Comparison of ENCODE assay signal across 20 cellular contexts in the genomic region with DNA sequence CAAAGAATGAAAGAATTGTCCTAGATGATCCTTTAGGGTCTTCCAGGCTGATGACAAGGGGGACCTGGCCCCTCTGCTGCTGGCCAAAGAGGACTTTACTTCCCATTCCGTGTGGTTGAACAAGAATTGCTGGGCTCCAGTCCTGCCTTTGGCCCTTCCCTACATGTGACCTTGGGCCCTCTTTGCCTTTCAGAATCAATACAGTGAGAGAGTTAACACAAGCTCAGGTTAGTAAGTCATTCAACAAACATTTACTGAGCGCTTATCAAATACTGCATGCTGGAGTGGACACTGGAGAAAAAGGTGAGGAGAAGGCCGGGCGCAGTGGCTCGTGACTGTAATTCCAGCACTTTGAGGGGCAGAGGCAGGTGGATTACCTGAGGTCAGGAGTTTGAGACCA.
A peak's percentile ranks its signal among the peaks of the same experiment; 100 is the strongest.
DNase-seq lines count a peak whose midpoint lies in the region; ATAC-seq, FAIRE-seq and TF ChIP-seq lines count a peak whose summit lies in the region.
"Had no signal": no experiment of that assay in that cellular context is flagged by ENCODE, and none has a peak within 500 bp of the region (broad histone marks: within the 10 kb centered on the region; RNA-seq: fewer than 3 reads in every experiment).

No MANE protein-coding gene starts in this region.

- H3K9me3 Mint-ChIP-seq in activated naive CD4-positive, alpha-beta T cell treated with anti-CD3 and anti-CD28 coated beads, Interleukin-2, amount 10 ng/mL, durations not matched to agents 7 days and 5 days: peaks cover 2% of the 10 kb centered on the region
- no peaks in the 10 kb centered on the region for H3K9me3 Mint-ChIP-seq in activated T-cell treated with anti-CD3 and anti-CD28 coated beads, Interleukin-2, amount 50 U/mL, for 72 hours
- H3K9me3 Mint-ChIP-seq: CD8-positive, alpha-beta T cell had no signal

- TF ChIP-seq POLR2A in A549 (IDR thresholded peaks at IDR 0.05; ENCODE audit: low read length) (no peak), H1 (IDR thresholded peaks at IDR 0.05; ENCODE audit: control extremely low read depth in 1 of 2, low read depth in 2 of 2, low read length in 2 of 2) (no peak)

- H3K27ac Mint-ChIP-seq in T-helper 17 cell: peak overlapping the region; percentile 82
- H3K27ac Mint-ChIP-seq in activated naive CD4-positive, alpha-beta T cell treated with anti-CD3 and anti-CD28 coated beads, Interleukin-2, amount 10 ng/mL, durations not matched to agents 7 days and 5 days: no peak overlapping the region
- no peak overlapping the region for H3K27ac Mint-ChIP-seq in activated T-cell treated with anti-CD3 and anti-CD28 coated beads, Interleukin-2, amount 50 U/mL, for 72 hours
- H3K27ac Mint-ChIP-seq: CD8-positive, alpha-beta T cell had no signal

- H3K4me3 ChIP-seq in A549 (no peak overlapping the region), H1 (ENCODE audit: extremely low read depth in 1 of 4, insufficient read depth in 2 of 4, low read depth in 3 of 4, low read length in 4 of 4) (no peak overlapping the region), pancreas (no peak overlapping the region)

- H3K36me3 ChIP-seq in H1 (ENCODE audit: control insufficient read depth in 2 of 4, insufficient read depth in 4 of 4, low read length in 3 of 4) (no peaks in the 10 kb centered on the region), pancreas (peaks cover 0 to 7% (median 0%) of the 10 kb centered on the region in 3 donors)

- H3K23me2 ChIP-seq in H1 (ENCODE audit: low read depth, low read length): no peaks in the 10 kb centered on the region

- H3K27ac ChIP-seq in A549: peak overlapping the region; percentile 67 to 79; a peak in 4 of 6 replicates
- no peak overlapping the region for H3K27ac ChIP-seq in H1 (ENCODE audit: low read depth, low read length)
- H3K27ac ChIP-seq in pancreas: no peak overlapping the region
- H3K27ac ChIP-seq: HL-60 had no signal

- ATAC-seq in A549: no peak
- ATAC-seq in T-helper 17 cell: no peak
- ATAC-seq in pancreas: peak; percentile 38 to 56 (median 42)
- ATAC-seq in activated T-cell treated with anti-CD3 and anti-CD28 coated beads, Interleukin-2, amount 50 U/mL, for 72 hours (replicated peaks in 1 of 2): no peak
- no peak for ATAC-seq in GM21717 (IDR thresholded peaks at IDR 0.05; ENCODE audit: unreplicated experiment)
- ATAC-seq: CD8-positive, alpha-beta T cell had no signal

- TF ChIP-seq EP300 in A549 (IDR thresholded peaks at IDR 0.05) (no peak), H1 (IDR thresholded peaks at IDR 0.05; ENCODE audit: borderline replicate concordance in 1 of 2, low read depth in 2 of 2, low read length in 2 of 2) (no peak)

- intact Hi-C loops in pancreas (cut with DNase I): no loop called here

- 95% methylated on average over 5 of the region's 5 CpGs for WGBS in A549 (ENCODE audit: missing lambda C conversion rate)
- 94% methylated on average over 5 of the region's 5 CpGs; no CpG with 5 or more reads in 1 of the 2 experiments for WGBS in H1 (ENCODE audit: extremely low coverage in 1 of 2, insufficient coverage in 1 of 2, insufficient read length in 1 of 2, insufficient replicate concordance in 2 of 2, low coverage in 1 of 2, low lambda C conversion rate in 2 of 2, missing lambda C conversion rate in 1 of 2), 2 experiments
- 36 to 37% methylated on average over 5 of the region's 5 CpGs for WGBS in pancreas, 2 donors

- no peak overlapping the region for H3K56ac ChIP-seq in H1 (replicated peaks; ENCODE audit: insufficient read length, low read depth, low read length)

- no peak overlapping the region for H4K8ac ChIP-seq in H1 (ENCODE audit: extremely low read depth, insufficient read depth, low read length)

- no peak overlapping the region for H2AFZ ChIP-seq in H1 (ENCODE audit: low read length)

- CTCF ChIA-PET in A549 (lab: Yijun Ruan, JAX): interaction anchor here (1.5 to 1.6 kb wide), 3 partner anchors 333 to 365 kb away, joined by 3 to 5 read pairs (median 4); no protein-coding TSS in a partner anchor
- CTCF ChIA-PET in H1 (lab: Charles Lee; ENCODE audit: partially characterized antibody): interaction anchor here (0.7 to 1.2 kb wide), 3 partner anchors 11 to 333 kb away, joined by 3 to 4 read pairs (median 3); no protein-coding TSS in a partner anchor
- CTCF ChIA-PET in activated naive CD4-positive, alpha-beta T cell treated with anti-CD3 and anti-CD28 coated beads, Interleukin-2, amount 10 ng/mL, durations not matched to agents 7 days and 5 days (lab: Charles Lee): no interaction called here

- H3K27me3 Mint-ChIP-seq in T-helper 17 cell: no peaks in the 10 kb centered on the region
- peaks cover 20% of the 10 kb centered on the region for H3K27me3 Mint-ChIP-seq in activated naive CD4-positive, alpha-beta T cell treated with anti-CD3 and anti-CD28 coated beads, Interleukin-2, amount 10 ng/mL, durations not matched to agents 7 days and 5 days
- H3K27me3 Mint-ChIP-seq in activated T-cell treated with anti-CD3 and anti-CD28 coated beads, Interleukin-2, amount 50 U/mL, for 72 hours (ENCODE audit: low read depth): no peaks in the 10 kb centered on the region

- H3K79me2 ChIP-seq in H1 (ENCODE audit: control insufficient read depth in 1 of 2, insufficient read depth in 2 of 2, low read length in 2 of 2): no peaks in the 10 kb centered on the region

- H3K18ac ChIP-seq in H1 (ENCODE audit: extremely low read depth, low read length): no peak overlapping the region

- H3K9me3 ChIP-seq in A549 (peaks cover 33% of the 10 kb centered on the region), T-helper 17 cell (ENCODE audit: control insufficient read depth, low read length, poor library complexity, severe bottlenecking) (no peaks in the 10 kb centered on the region), H1 (ENCODE audit: insufficient read depth in 2 of 2, low read depth in 1 of 2, low read length in 1 of 2) (peaks cover 0 to under 1% of the 10 kb centered on the region in 2 experiments; a peak in 1 of 4 replicates), pancreas (no peaks in the 10 kb centered on the region)

- no peak overlapping the region for H2AK5ac ChIP-seq in H1 (ENCODE audit: low read depth, low read length)

- no peaks in the 10 kb centered on the region for H3K79me1 ChIP-seq in H1 (ENCODE audit: low read depth, low read length)

- H3K23ac ChIP-seq in H1 (ENCODE audit: insufficient read length): no peak overlapping the region

- H2BK5ac ChIP-seq in H1 (ENCODE audit: low read depth, low read length): no peak overlapping the region

- 0 out of 2 replicates have a peak overlapping the region, but pooled peaks have one; percentile 72 for H2BK20ac ChIP-seq in H1 (ENCODE audit: low read length)

- TF ChIP-seq CTCF in A549 (IDR thresholded peaks at IDR 0.05) (no peak), H1 (IDR thresholded peaks at IDR 0.05; ENCODE audit: control extremely low read depth in 1 of 3, insufficient read depth in 1 of 3, low read depth in 1 of 3, low read length in 3 of 3) (no peak), pancreas (IDR thresholded peaks at IDR 0.05) (no peak)

- no peaks in the 10 kb centered on the region for H4K20me1 ChIP-seq in H1 (replicated peaks in 1 of 2; ENCODE audit: control insufficient read depth in 1 of 2, insufficient read depth in 2 of 2, low read length in 2 of 2)

- no peak overlapping the region for H3K4ac ChIP-seq in H1 (replicated peaks; ENCODE audit: insufficient read length, low read depth, low read length)

- DNase-seq in A549 (ENCODE audit: low read depth in 1 of 2, low spot score in 1 of 2): no peak
- DNase-seq in T-helper 17 cell: no peak
- no peak for DNase-seq in H1 (ENCODE audit: low read depth in 1 of 2, low spot score in 2 of 2)
- DNase-seq in pancreas: peak in 2 of 6 donors; percentile 37 to 41
- no peak for DNase-seq in activated naive CD4-positive, alpha-beta T cell treated with anti-CD3 and anti-CD28 coated beads, Interleukin-2, amount 10 ng/mL, durations not matched to agents 7 days and 5 days
- no peak for DNase-seq in RPMI8226
- DNase-seq in activated T-cell treated with anti-CD3 and anti-CD28 coated beads, Interleukin-2, amount 50 U/mL, for 72 hours: no peak
- DNase-seq: CD8-positive, alpha-beta T cell; COR-L47; DMS153; DMS79 treated with DMSO at 0.1 percent for 48 hours; EL had no signal

- H2BK12ac ChIP-seq in H1 (ENCODE audit: low read depth, low read length): 0 out of 2 replicates have a peak overlapping the region, but pooled peaks have one; percentile 17

- no peak for FAIRE-seq in A549 (lab: Jason Lieb, UNC)
- no peak for FAIRE-seq in H1 (lab: Jason Lieb, UNC)
- FAIRE-seq in pancreas (lab: Jason Lieb, UNC): no peak
- FAIRE-seq: A204.1, D721Med, G401.6, GM12891, H54 had no signal

- no peak overlapping the region for H2BK15ac ChIP-seq in H1 (ENCODE audit: low read length)

- H3K4me1 ChIP-seq in A549 (peaks cover 39% of the 10 kb centered on the region), H1 (replicated peaks in 1 of 4; ENCODE audit: control insufficient read depth in 3 of 4, insufficient read depth in 4 of 4, low read length in 3 of 4) (peaks cover 0 to 8% (median 3%) of the 10 kb centered on the region in 4 experiments; a peak in 4 of 7 replicates), pancreas (peaks cover 0 to 6% (median 0%) of the 10 kb centered on the region in 3 donors)

- H3K4me3 Mint-ChIP-seq in T-helper 17 cell: no peak overlapping the region
- no peak overlapping the region for H3K4me3 Mint-ChIP-seq in activated naive CD4-positive, alpha-beta T cell treated with anti-CD3 and anti-CD28 coated beads, Interleukin-2, amount 10 ng/mL, durations not matched to agents 7 days and 5 days
- H3K4me3 Mint-ChIP-seq in activated T-cell treated with anti-CD3 and anti-CD28 coated beads, Interleukin-2, amount 50 U/mL, for 72 hours: no peak overlapping the region
- H3K4me3 Mint-ChIP-seq: CD14-positive monocyte; CD8-positive, alpha-beta T cell had no signal

- H3K27me3 ChIP-seq in H1 (replicated peaks in 1 of 4; ENCODE audit: control insufficient read depth in 3 of 4, extremely low read depth in 1 of 4, insufficient read depth in 3 of 4, low read length in 3 of 4): no peaks in the 10 kb centered on the region
- H3K27me3 ChIP-seq in pancreas: no peaks in the 10 kb centered on the region

- TF ChIP-seq RAD21 in A549 (conservative IDR thresholded peaks at IDR 0.05 in 1 of 2, IDR thresholded peaks at IDR 0.05 in 1 of 2): no peak
- no peak for TF ChIP-seq RAD21 in H1 (IDR thresholded peaks at IDR 0.05 in 1 of 2, conservative IDR thresholded peaks at IDR 0.05 in 1 of 2; ENCODE audit: low read depth in 2 of 2, low read length in 2 of 2)

- H3K9ac ChIP-seq in H1 (replicated peaks in 1 of 4; ENCODE audit: extremely low read depth in 1 of 4, low read depth in 3 of 4, low read length in 3 of 4): no peak overlapping the region

- H4K91ac ChIP-seq in H1 (replicated peaks; ENCODE audit: insufficient read length, low read length): no peak overlapping the region

- no peaks in the 10 kb centered on the region for H3K36me3 Mint-ChIP-seq in T-helper 17 cell (ENCODE audit: low read depth)
- peaks cover 4% of the 10 kb centered on the region for H3K36me3 Mint-ChIP-seq in activated naive CD4-positive, alpha-beta T cell treated with anti-CD3 and anti-CD28 coated beads, Interleukin-2, amount 10 ng/mL, durations not matched to agents 7 days and 5 days
- peaks cover 0 to 12% of the 10 kb centered on the region in 2 donors for H3K36me3 Mint-ChIP-seq in activated T-cell treated with anti-CD3 and anti-CD28 coated beads, Interleukin-2, amount 50 U/mL, for 72 hours (ENCODE audit: insufficient read depth in 2 of 2)
- H3K36me3 Mint-ChIP-seq: CD8-positive, alpha-beta T cell had no signal

- no peak overlapping the region for H4K5ac ChIP-seq in H1 (ENCODE audit: insufficient read length, low read depth, low read length)

- H2BK120ac ChIP-seq in H1 (replicated peaks; ENCODE audit: low read depth, low read length): no peak overlapping the region

- H3K4me2 ChIP-seq in A549 (no peak overlapping the region), H1 (ENCODE audit: insufficient read depth in 1 of 2, low read depth in 2 of 2, low read length in 2 of 2) (no peak overlapping the region)

- H3K14ac ChIP-seq in H1 (ENCODE audit: insufficient read length): no peak overlapping the region

- H3K4me1 Mint-ChIP-seq in T-helper 17 cell: peaks cover 3% of the 10 kb centered on the region
- H3K4me1 Mint-ChIP-seq in activated naive CD4-positive, alpha-beta T cell treated with anti-CD3 and anti-CD28 coated beads, Interleukin-2, amount 10 ng/mL, durations not matched to agents 7 days and 5 days: peaks cover 10% of the 10 kb centered on the region
- H3K4me1 Mint-ChIP-seq in activated T-cell treated with anti-CD3 and anti-CD28 coated beads, Interleukin-2, amount 50 U/mL, for 72 hours (ENCODE audit: low read depth): peaks cover 12% of the 10 kb centered on the region

- POLR2A ChIA-PET in A549 (lab: Yijun Ruan, JAX): interaction anchor here (0.6 to 1.3 kb wide), 3 partner anchors 10 to 333 kb away, joined by 3 to 7 read pairs (median 3); no protein-coding TSS in a partner anchor
- POLR2A ChIA-PET in H1 (lab: Charles Lee; ENCODE audit: partially characterized antibody): interaction anchor here (0.7 to 4.3 kb wide), 2 partner anchors 12 to 26 kb away, joined by 3 to 21 read pairs; no protein-coding TSS in a partner anchor

Comparison
In these comparisons a context has a peak if more than half of its experiments do, and no peak if none do; other contexts are left out.
1. ATAC-seq: peak in pancreas (4 of 4); none in A549 (0 of 2), T-helper 17 cell (single experiment), activated T-cell treated with anti-CD3 and anti-CD28 coated beads, Interleukin-2, amount 50 U/mL, for 72 hours (0 of 2) and GM21717 (single experiment).
2. H3K27ac ChIP-seq: peak in A549 (2 of 2); none in H1 (single experiment) and pancreas (0 of 4).